In genomic region chr5:127555826-127556225, GRCh38 we compare ENCODE assay signal across 12 cellular contexts.
"Had no signal": no experiment of that assay in that cellular context is flagged by ENCODE, and none has a peak within 500 bp of the region (broad histone marks: within the 10 kb centered on the region; RNA-seq: fewer than 3 reads in every experiment).

No MANE protein-coding gene starts in this region.

- H3K27ac ChIP-seq: breast epithelium, dorsolateral prefrontal cortex, right lobe of liver, upper lobe of right lung had no signal

- H3K9me3 ChIP-seq: breast epithelium, right lobe of liver, upper lobe of right lung had no signal

- H3K4me1 ChIP-seq: breast epithelium, right lobe of liver, upper lobe of right lung had no signal

- DNase-seq: activated CD4-positive, alpha-beta T cell treated with anti-CD3 and anti-CD28 coated beads, Interleukin-2, amount 10 ng/mL, durations not matched to agents 24 days and 14 days; activated CD4-positive, CD25-positive, alpha-beta regulatory T cell; activated naive CD8-positive, alpha-beta T cell treated with anti-CD3 and anti-CD28 coated beads for 36 hours; dorsolateral prefrontal cortex; endodermal cell; hippocampal formation; mesenchymal stem cell; right lobe of liver; T-helper 2 cell; upper lobe of right lung had no signal

- H3K36me3 ChIP-seq: breast epithelium had no signal

- H3K27me3 ChIP-seq: breast epithelium, dorsolateral prefrontal cortex, right lobe of liver, upper lobe of right lung had no signal

- H3K4me3 ChIP-seq: breast epithelium, dorsolateral prefrontal cortex, right lobe of liver, upper lobe of right lung had no signal

- ATAC-seq: esophagus mucosa, right lobe of liver, upper lobe of right lung had no signal
